8 cellular contexts compared by ENCODE assay signal in the genomic region with DNA sequence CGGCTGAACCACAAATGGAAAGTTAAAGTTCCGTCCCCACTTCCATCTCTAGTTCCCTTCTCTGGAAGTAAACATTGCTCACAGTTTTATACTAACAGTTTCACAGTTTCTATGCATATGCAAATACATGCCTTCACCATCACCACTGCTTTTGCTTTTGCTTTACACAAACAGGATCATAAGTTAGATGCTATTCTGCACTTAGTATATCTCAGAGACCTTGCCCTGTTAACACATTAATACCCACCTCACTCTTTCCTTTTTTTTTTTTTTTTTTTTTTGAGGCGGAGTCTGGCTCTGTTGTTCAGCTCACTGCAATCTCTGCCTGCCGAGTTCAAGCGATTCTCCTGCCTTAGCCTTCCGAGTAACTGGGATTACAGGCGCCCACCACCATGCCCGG. TPM values are rescaled to one million over a fixed set of nuclear protein-coding genes. Genes with fewer than 3 reads are reported as not detected.
DNase-seq lines count a peak whose midpoint lies in the region; ATAC-seq, FAIRE-seq and TF ChIP-seq lines count a peak whose summit lies in the region.

No MANE protein-coding gene starts in this region.

- peaks cover 42% of the 10 kb centered on the region for H3K4me1 Mint-ChIP-seq in activated naive CD8-positive, alpha-beta T cell treated with anti-CD3 and anti-CD28 coated beads, Interleukin-2, amount 50 U/mL, for 24 hours

- H3K9ac ChIP-seq in kidney (ENCODE audit: low read length in 2 of 2): peak overlapping the region in 1 of 2 donors; percentile 57

- FAIRE-seq in A549 (lab: Jason Lieb, UNC): no peak
- no peak for FAIRE-seq in kidney (lab: Jason Lieb, UNC)
- FAIRE-seq in urothelium cell line (lab: Jason Lieb, UNC): no peak

- no peak for TF ChIP-seq POLR2A in A549 (IDR thresholded peaks at IDR 0.05; ENCODE audit: low read length)
- TF ChIP-seq POLR2A in testis (IDR thresholded peaks at IDR 0.05): no peak

- CTCF ChIA-PET in A549 (lab: Yijun Ruan, JAX): interaction anchor here (1.2 to 1.5 kb wide), 2 partner anchors 9 to 43 kb away, joined by 3 to 5 read pairs; a partner anchor contains a TSS

- POLR2A ChIA-PET in A549 (lab: Yijun Ruan, JAX): interaction anchor here (0.6 to 3.0 kb wide), 12 partner anchors 8 to 270 kb away, joined by 3 to 20 read pairs (median 5); a partner anchor contains a TSS

- 13% methylated on average over 8 of the region's 8 CpGs for WGBS in A549 (ENCODE audit: missing lambda C conversion rate)
- 4% methylated on average over 8 of the region's 8 CpGs for WGBS in testis, 2 donors

- peaks cover 10% of the 10 kb centered on the region; the same call in 2 of the 3 replicates for H3K4me1 ChIP-seq in A549
- H3K4me1 ChIP-seq in kidney (ENCODE audit: control insufficient read depth in 1 of 2, insufficient read depth in 1 of 2, low read depth in 1 of 2, low read length in 2 of 2): peaks cover 0 to 9% of the 10 kb centered on the region in 2 donors
- peaks cover 11% of the 10 kb centered on the region for H3K4me1 ChIP-seq in testis

- DNase-seq in A549 (ENCODE audit: low read depth in 1 of 2, low spot score in 1 of 2): no peak
- no peak for DNase-seq in activated naive CD8-positive, alpha-beta T cell treated with anti-CD3 and anti-CD28 coated beads, Interleukin-2, amount 50 U/mL, for 24 hours
- DNase-seq in kidney: no peak
- no peak for DNase-seq in testis
- DNase-seq in urothelium cell line (ENCODE audit: low spot score): no peak
- no peak for DNase-seq in SW480 (ENCODE audit: low spot score)

- H3K27me3 ChIP-seq in testis: no peaks in the 10 kb centered on the region

- no peaks in the 10 kb centered on the region for H3K9me3 Mint-ChIP-seq in activated naive CD8-positive, alpha-beta T cell treated with anti-CD3 and anti-CD28 coated beads, Interleukin-2, amount 50 U/mL, for 24 hours

- TF ChIP-seq CTCF in A549 (IDR thresholded peaks at IDR 0.05) (no peak), kidney (IDR thresholded peaks at IDR 0.05; ENCODE audit: borderline replicate concordance, extremely low read depth, insufficient read depth) (no peak), testis (IDR thresholded peaks at IDR 0.05) (no peak)

- H3K4me2 ChIP-seq in A549: peak overlapping the region; percentile 77

- H3K4me3 Mint-ChIP-seq in activated naive CD8-positive, alpha-beta T cell treated with anti-CD3 and anti-CD28 coated beads, Interleukin-2, amount 50 U/mL, for 24 hours: peak overlapping the region; percentile 90

- H3K27ac ChIP-seq in A549 (peak overlapping the region; percentile 95 to 96), kidney (ENCODE audit: low read depth in 2 of 2, low read length in 2 of 2) (peak overlapping the region; percentile 95 to 99), testis (peak overlapping the region; percentile 86 to 96)

- peaks cover 12% of the 10 kb centered on the region for H3K36me3 Mint-ChIP-seq in activated naive CD8-positive, alpha-beta T cell treated with anti-CD3 and anti-CD28 coated beads, Interleukin-2, amount 50 U/mL, for 24 hours (ENCODE audit: low read depth)

- H3K9me3 ChIP-seq in A549: no peaks in the 10 kb centered on the region
- H3K9me3 ChIP-seq in kidney (ENCODE audit: control insufficient read depth in 1 of 2, low read length in 2 of 2): no peaks in the 10 kb centered on the region
- no peaks in the 10 kb centered on the region for H3K9me3 ChIP-seq in testis

- no peak for TF ChIP-seq RAD21 in A549 (conservative IDR thresholded peaks at IDR 0.05 in 1 of 2, IDR thresholded peaks at IDR 0.05 in 1 of 2)

- TF ChIP-seq EP300 in A549 (IDR thresholded peaks at IDR 0.05): no peak

- H3K36me3 ChIP-seq in kidney (ENCODE audit: control insufficient read depth in 1 of 2, insufficient read depth in 2 of 2, low read length in 2 of 2): peaks cover 6 to 9% of the 10 kb centered on the region in 2 donors
- H3K36me3 ChIP-seq in testis (ENCODE audit: low read depth, missing control alignments): no peaks in the 10 kb centered on the region

- intact Hi-C loops in kidney (cut with DNase I): loop anchor here (10.0 kb wide), 1 partner anchor 192 kb away; no protein-coding TSS in a partner anchor
- intact Hi-C loops in testis (cut with DNase I; ENCODE audit: low total_unique reads): no loop called here

- H3K27me3 Mint-ChIP-seq in activated naive CD8-positive, alpha-beta T cell treated with anti-CD3 and anti-CD28 coated beads, Interleukin-2, amount 50 U/mL, for 24 hours: no peaks in the 10 kb centered on the region

- H3K4me3 ChIP-seq in A549: peak overlapping the region; percentile 61
- H3K4me3 ChIP-seq in kidney (ENCODE audit: low read length in 2 of 2): peak overlapping the region; percentile 70 to 98
- peak overlapping the region; percentile 79 to 83 for H3K4me3 ChIP-seq in testis

- ATAC-seq in A549 (peak in 1 of 2 experiments; percentile 3; a peak in 3 of 6 replicates), GM18909 (IDR thresholded peaks at IDR 0.05; ENCODE audit: poor library complexity, unreplicated experiment) (peak; percentile 70), HG03280 (IDR thresholded peaks at IDR 0.05; ENCODE audit: unreplicated experiment) (peak; percentile 72)
- peak; percentile 14 for ATAC-seq in activated naive CD8-positive, alpha-beta T cell treated with anti-CD3 and anti-CD28 coated beads, Interleukin-2, amount 50 U/mL, for 24 hours

- H3K27ac Mint-ChIP-seq in activated naive CD8-positive, alpha-beta T cell treated with anti-CD3 and anti-CD28 coated beads, Interleukin-2, amount 50 U/mL, for 24 hours: peak overlapping the region; percentile 89

TF ChIP-seq in A549, 52 proteins besides CTCF, POLR2A, EP300 and RAD21 (continues in another document):
- TF ChIP-seq HDAC2 (IDR thresholded peaks at IDR 0.05): no peak
- TF ChIP-seq EHF (CRISPR knock-in tag; IDR thresholded peaks at IDR 0.05): no peak
- TF ChIP-seq NFE2L2 (conservative IDR thresholded peaks at IDR 0.05; ENCODE audit: low read length): no peak
- TF ChIP-seq TP53 (CRISPR knock-in tag; IDR thresholded peaks at IDR 0.05): no peak
- no peak for TF ChIP-seq SMC3 (IDR thresholded peaks at IDR 0.05)
- TF ChIP-seq, protein P1, sequence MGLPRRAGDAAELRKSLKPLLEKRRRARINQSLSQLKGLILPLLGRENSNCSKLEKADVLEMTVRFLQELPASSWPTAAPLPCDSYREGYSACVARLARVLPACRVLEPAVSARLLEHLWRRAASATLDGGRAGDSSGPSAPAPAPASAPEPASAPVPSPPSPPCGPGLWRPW (IDR thresholded peaks at IDR 0.05): no peak
- TF ChIP-seq CHD4 (IDR thresholded peaks at IDR 0.05; ENCODE audit: borderline replicate concordance): no peak
- no peak for TF ChIP-seq RARB (CRISPR knock-in tag; IDR thresholded peaks at IDR 0.05)
- TF ChIP-seq FOSL2 (IDR thresholded peaks at IDR 0.05): no peak
- TF ChIP-seq FOSL2 (CRISPR knock-in tag; IDR thresholded peaks at IDR 0.05): no peak
- TF ChIP-seq SREBF2 (IDR thresholded peaks at IDR 0.05): no peak

RNA-seq across cellular contexts. Expression of a gene that starts 0.9 kb away (rescaled TPM):
- polyA plus RNA-seq in A549 (2011; rRNA removed) (17.5 and 22.2 TPM in 2 replicates), A549 (2017; fragmentation: RNase III; extraction: RNeasy Plus Mini Kit Qiagen cat#74134 plus additional on column Dnase treatment) (6.8 to 8.0 TPM (median 7.4 TPM) in 3 replicates), kidney (ENCODE audit: insufficient read depth, low read depth, low replicate concordance) (11.2 TPM), testis (ENCODE audit: insufficient read depth, low read depth, low replicate concordance) (11.6 TPM)
- polyA plus RNA-seq in A549 (2012; cell fraction: cytosol; rRNA removed): 4.4 and 4.9 TPM in 2 replicates
- 24.0 and 24.8 TPM in 2 replicates for polyA plus RNA-seq in A549 (2012; cell fraction: nucleus; rRNA removed)
- polyA minus RNA-seq in A549 (2011; rRNA and poly(A)+ RNA removed): 20.5 and 36.4 TPM in 2 replicates
- total RNA-seq in kidney (45.2 TPM), testis (10 to 100 TPM; 16.5 to 19.1 TPM)

RNA-seq across cellular contexts. Expression of a gene that starts 23.5 kb away (rescaled TPM):
- polyA plus RNA-seq in A549 (2011; rRNA removed) (not detected in 2 replicates), A549 (2017; fragmentation: RNase III; extraction: RNeasy Plus Mini Kit Qiagen cat#74134 plus additional on column Dnase treatment) (not detected in 3 replicates), kidney (ENCODE audit: insufficient read depth, low read depth, low replicate concordance) (0.24 TPM), testis (ENCODE audit: insufficient read depth, low read depth, low replicate concordance) (0.67 TPM)
- not detected in 2 replicates for polyA plus RNA-seq in A549 (2012; cell fraction: cytosol; rRNA removed)
- 0.02 TPM in 1 of 2 replicates, not detected in the other for polyA plus RNA-seq in A549 (2012; cell fraction: nucleus; rRNA removed)
- not detected in 2 replicates for polyA minus RNA-seq in A549 (2011; rRNA and poly(A)+ RNA removed)
- total RNA-seq in kidney (0.72 TPM), testis (1 to 10 TPM; 1.2 to 1.6 TPM)

RNA-seq across cellular contexts. Expression of a gene that starts 42.2 kb away (rescaled TPM):
- 32.8 and 33.2 TPM in 2 replicates for polyA plus RNA-seq in A549 (2011; rRNA removed)
- 45.2 and 57.6 TPM in 2 replicates for polyA plus RNA-seq in A549 (2012; cell fraction: cytosol; rRNA removed)
- 113 and 167 TPM in 2 replicates for polyA plus RNA-seq in A549 (2012; cell fraction: nucleus; rRNA removed)
- 30.4 to 36.9 TPM (median 33.6 TPM) in 3 replicates for polyA plus RNA-seq in A549 (2017; fragmentation: RNase III; extraction: RNeasy Plus Mini Kit Qiagen cat#74134 plus additional on column Dnase treatment)
- polyA minus RNA-seq in A549 (2011; rRNA and poly(A)+ RNA removed): 34.9 and 38.3 TPM in 2 replicates
- 32.4 TPM for total RNA-seq in kidney
- 30.3 TPM for polyA plus RNA-seq in kidney (ENCODE audit: insufficient read depth, low read depth, low replicate concordance)
- total RNA-seq in testis: 10 to 100 TPM; 47.2 to 58.8 TPM
- polyA plus RNA-seq in testis (ENCODE audit: insufficient read depth, low read depth, low replicate concordance): 19.9 TPM

RNA-seq across cellular contexts. Expression of a gene that starts 42.6 kb away (rescaled TPM):
- 324 and 419 TPM in 2 replicates for polyA plus RNA-seq in A549 (2011; rRNA removed)
- 377 and 394 TPM in 2 replicates for polyA plus RNA-seq in A549 (2012; cell fraction: cytosol; rRNA removed)
- 280 and 419 TPM in 2 replicates for polyA plus RNA-seq in A549 (2012; cell fraction: nucleus; rRNA removed)
- 304 to 313 TPM (median 312 TPM) in 3 replicates for polyA plus RNA-seq in A549 (2017; fragmentation: RNase III; extraction: RNeasy Plus Mini Kit Qiagen cat#74134 plus additional on column Dnase treatment)
- polyA minus RNA-seq in A549 (2011; rRNA and poly(A)+ RNA removed): 224 and 285 TPM in 2 replicates
- total RNA-seq in kidney: 119 TPM
- 109 TPM for polyA plus RNA-seq in kidney (ENCODE audit: insufficient read depth, low read depth, low replicate concordance)
- total RNA-seq in testis: 10 to 100 TPM; 56.7 to 76.2 TPM
- polyA plus RNA-seq in testis (ENCODE audit: insufficient read depth, low read depth, low replicate concordance): 67.8 TPM

RNA-seq across cellular contexts. Expression of a gene that starts 48.8 kb away (rescaled TPM):
- polyA plus RNA-seq in A549 (2011; rRNA removed) (30.4 and 40.6 TPM in 2 replicates), A549 (2017; fragmentation: RNase III; extraction: RNeasy Plus Mini Kit Qiagen cat#74134 plus additional on column Dnase treatment) (24.6 to 35.8 TPM (median 33.0 TPM) in 3 replicates), kidney (ENCODE audit: insufficient read depth, low read depth, low replicate concordance) (33.3 TPM), testis (ENCODE audit: insufficient read depth, low read depth, low replicate concordance) (50.8 TPM)
- 39.5 and 49.5 TPM in 2 replicates for polyA plus RNA-seq in A549 (2012; cell fraction: cytosol; rRNA removed)
- 63.7 and 81.4 TPM in 2 replicates for polyA plus RNA-seq in A549 (2012; cell fraction: nucleus; rRNA removed)
- 52.6 and 80.3 TPM in 2 replicates for polyA minus RNA-seq in A549 (2011; rRNA and poly(A)+ RNA removed)
- total RNA-seq in kidney (35.7 TPM), testis (10 to 100 TPM; 33.4 to 38.8 TPM)
